8 cellular contexts compared by ENCODE assay signal in the genomic region with DNA sequence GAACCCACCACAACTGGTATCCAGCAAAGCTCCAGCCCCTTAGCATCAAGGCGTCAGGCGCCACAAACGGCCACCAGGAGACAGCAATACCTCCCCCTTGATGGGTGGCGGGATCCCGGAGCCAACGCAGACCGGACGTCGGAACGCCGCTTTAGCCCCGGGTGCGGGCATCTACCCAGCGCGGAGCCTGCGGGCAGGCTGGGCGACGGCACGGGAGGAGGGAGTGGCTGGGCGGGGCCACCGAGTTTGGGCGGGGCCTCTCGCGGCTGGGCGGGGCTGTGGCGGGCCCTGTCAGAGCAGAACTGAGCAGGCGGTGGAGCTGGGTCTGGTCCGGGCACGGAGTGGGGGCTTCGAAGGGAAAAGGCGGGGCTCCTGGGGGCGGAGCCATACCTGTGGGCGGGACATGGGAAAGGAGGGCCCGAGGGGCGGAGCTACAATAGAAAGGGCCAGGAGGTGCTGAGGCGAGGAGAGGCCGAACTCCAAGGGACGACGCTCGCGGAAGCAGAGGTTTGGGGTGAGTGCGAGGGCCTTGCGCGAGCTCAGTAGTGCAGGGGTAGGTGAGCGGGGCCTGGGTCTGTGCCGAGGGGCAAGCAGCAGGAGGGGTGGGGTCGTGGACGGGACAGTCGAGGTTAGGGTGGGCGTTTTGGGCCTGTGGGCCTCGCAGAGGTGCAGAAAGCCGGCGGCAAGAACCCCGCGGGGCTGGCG. TPM values are rescaled to one million over a fixed set of nuclear protein-coding genes. Genes with fewer than 3 reads are reported as not detected.
DNase-seq lines count a peak whose midpoint lies in the region; ATAC-seq and TF ChIP-seq lines count a peak whose summit lies in the region.

No MANE protein-coding gene starts in this region.

- peak overlapping the region in 1 of 2 donors; percentile 46 for H3K9ac ChIP-seq in colonic mucosa (ENCODE audit: low read depth in 2 of 2, low read length in 2 of 2)

- no peak for DNase-seq in AG04449 (ENCODE audit: low read depth, low spot score)
- DNase-seq in NCI-H446 (lab: John Stamatoyannopoulos, UW), result peak; percentile 35 to 81
- peak; percentile 79 for DNase-seq in activated CD4-positive, alpha-beta T cell treated with anti-CD3 and anti-CD28 coated beads, Interleukin-2, amount 10 ng/mL, durations not matched to agents 7 days and 5 days
- peak; percentile 93 for DNase-seq in colonic mucosa
- peak; percentile 96 for DNase-seq in left kidney (ENCODE audit: low read depth, low spot score)
- peak; percentile 54 to 74 (median 72) for DNase-seq in stimulated activated CD4-positive, alpha-beta T cell treated with anti-CD3 and anti-CD28 coated beads, Interleukin-1b, Interleukin-23, amount 100 ng/mL, for 24 hours (ENCODE audit: low read depth in 4 of 4, low spot score in 1 of 4)

- H3K4me3 Mint-ChIP-seq in activated CD4-positive, alpha-beta T cell treated with anti-CD3 and anti-CD28 coated beads, Interleukin-2, amount 10 ng/mL, durations not matched to agents 7 days and 5 days, result peak overlapping the region; percentile 78

- peaks cover 23% of the 10 kb centered on the region for H3K4me1 Mint-ChIP-seq in activated CD4-positive, alpha-beta T cell treated with anti-CD3 and anti-CD28 coated beads, Interleukin-2, amount 10 ng/mL, durations not matched to agents 7 days and 5 days

- intact Hi-C loops in colonic mucosa (cut with DNase I), result no loop called here

- peak; percentile 58 for ATAC-seq in GM18907 (IDR thresholded peaks at IDR 0.05; ENCODE audit: unreplicated experiment)
- ATAC-seq in HG03139 (IDR thresholded peaks at IDR 0.05; ENCODE audit: unreplicated experiment), result peak; percentile 48

- H3K4me1 ChIP-seq in colonic mucosa, result peaks cover 3% of the 10 kb centered on the region

- H3K36me3 ChIP-seq in colonic mucosa, result no peaks in the 10 kb centered on the region

- TF ChIP-seq CTCF in AG04449 (IDR thresholded peaks at IDR 0.05; ENCODE audit: insufficient read depth, low read length, missing control alignments), result peak; percentile 11
- no peak for TF ChIP-seq CTCF in colonic mucosa (IDR thresholded peaks at IDR 0.05)

- H3K4me3 ChIP-seq in AG04449 (ENCODE audit: low read depth, low read length), result peak overlapping the region; percentile 64
- peak overlapping the region; percentile 45 for H3K4me3 ChIP-seq in colonic mucosa

- peak overlapping the region; percentile 51 for H3K27ac ChIP-seq in colonic mucosa

- peak overlapping the region; percentile 85 for H3K27ac Mint-ChIP-seq in activated CD4-positive, alpha-beta T cell treated with anti-CD3 and anti-CD28 coated beads, Interleukin-2, amount 10 ng/mL, durations not matched to agents 7 days and 5 days

- no peaks in the 10 kb centered on the region for H3K36me3 Mint-ChIP-seq in activated CD4-positive, alpha-beta T cell treated with anti-CD3 and anti-CD28 coated beads, Interleukin-2, amount 10 ng/mL, durations not matched to agents 7 days and 5 days (ENCODE audit: low read depth)

- no peaks in the 10 kb centered on the region for H3K9me3 Mint-ChIP-seq in activated CD4-positive, alpha-beta T cell treated with anti-CD3 and anti-CD28 coated beads, Interleukin-2, amount 10 ng/mL, durations not matched to agents 7 days and 5 days

- CTCF ChIA-PET in AG04449 (lab: Yijun Ruan, JAX), result interaction anchor here (1.4 to 2.7 kb wide), 4 partner anchors 9 to 24 kb away, joined by 4 to 17 read pairs (median 5); no protein-coding TSS in a partner anchor
- CTCF ChIA-PET in activated CD4-positive, alpha-beta T cell treated with anti-CD3 and anti-CD28 coated beads, Interleukin-2, amount 10 ng/mL, durations not matched to agents 7 days and 5 days (lab: Charles Lee), result interaction anchor here (1.0 to 2.1 kb wide), 5 partner anchors 9 to 173 kb away, joined by 3 to 6 read pairs (median 4); partner anchors contain the start of gene SLC2A8

- H3K9me3 ChIP-seq in colonic mucosa, result no peaks in the 10 kb centered on the region

- peaks cover 43% of the 10 kb centered on the region for H3K27me3 Mint-ChIP-seq in activated CD4-positive, alpha-beta T cell treated with anti-CD3 and anti-CD28 coated beads, Interleukin-2, amount 10 ng/mL, durations not matched to agents 7 days and 5 days

- POLR2A ChIA-PET in AG04449 (lab: Yijun Ruan, JAX), result interaction anchor here (0.6 to 1.2 kb wide), 3 partner anchors 12 to 226 kb away, joined by 3 to 4 read pairs (median 3); partner anchors contain the start of gene RPL12
- POLR2A ChIA-PET in activated CD4-positive, alpha-beta T cell treated with anti-CD3 and anti-CD28 coated beads, Interleukin-2, amount 10 ng/mL, durations not matched to agents 7 days and 5 days (lab: Charles Lee), result interaction anchor here (0.7 kb wide), 1 partner anchor 387 kb away, joined by 3 read pairs; no protein-coding TSS in a partner anchor

- H3K27me3 ChIP-seq in colonic mucosa, result no peaks in the 10 kb centered on the region

RNA-seq across cellular contexts. Expression of gene GARNL3, which starts 40.2 kb away (rescaled TPM):
- 1 to 10 TPM; 1.6 to 2.0 TPM for total RNA-seq in activated CD4-positive, alpha-beta T cell treated with anti-CD3 and anti-CD28 coated beads, Interleukin-2, amount 10 ng/mL, durations not matched to agents 7 days and 5 days
- total RNA-seq in colonic mucosa, result 1 to 10 TPM; 4.1 to 5.1 TPM
